ENCODE assay signal across 8 cellular contexts in the genomic region with DNA sequence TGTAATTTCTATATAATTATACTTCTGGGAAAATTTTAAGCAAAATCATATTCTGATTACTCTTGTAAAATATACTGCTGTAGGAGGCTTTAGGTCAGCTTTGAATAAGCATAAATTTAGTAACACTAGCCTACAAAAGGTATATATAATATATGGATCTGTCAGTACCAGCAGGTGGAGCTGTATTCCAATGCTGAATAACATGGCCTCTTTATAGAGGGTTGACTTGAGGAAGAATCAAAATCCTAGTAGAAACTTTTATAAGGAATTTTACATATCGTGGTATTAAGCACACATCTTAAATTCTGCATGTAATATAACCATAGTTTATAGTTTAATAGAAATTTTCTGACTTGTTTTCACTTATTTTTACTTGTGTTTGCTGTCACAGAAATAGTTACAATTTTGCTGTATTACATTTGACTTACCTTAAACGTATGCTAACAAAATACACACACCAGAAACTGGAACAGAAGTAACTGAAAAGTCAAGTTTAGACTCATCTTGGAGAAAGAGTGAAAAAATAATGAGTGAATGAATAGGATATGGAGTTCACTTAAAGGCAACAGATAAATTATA.
DNase-seq lines count a peak whose midpoint lies in the region; ATAC-seq and TF ChIP-seq lines count a peak whose summit lies in the region.

No MANE protein-coding gene starts in this region.

- POLR2A ChIA-PET in AG04450 (lab: Yijun Ruan, JAX) (interaction anchor here (1.2 kb wide), 1 partner anchor 156 kb away, joined by 4 read pairs; no protein-coding TSS in a partner anchor), T-cell (lab: Charles Lee) (no interaction called here)

- TF ChIP-seq CTCF in AG04450 (IDR thresholded peaks at IDR 0.05; ENCODE audit: low read depth, low read length), result peak; percentile 69
- peak; percentile 27; the same call in 1 of the 2 replicates for TF ChIP-seq CTCF in GM12875 (IDR thresholded peaks at IDR 0.05; ENCODE audit: borderline replicate concordance, insufficient read depth, low read depth, low read length)
- peak; percentile 87 for TF ChIP-seq CTCF in KMS-11 (conservative IDR thresholded peaks at IDR 0.05; ENCODE audit: low read depth, low read length)

- H3K4me1 ChIP-seq in KMS-11 (ENCODE audit: low read depth, poor library complexity, severe bottlenecking), result no peaks in the 10 kb centered on the region

- H3K79me2 ChIP-seq in KMS-11 (ENCODE audit: insufficient read depth, low read depth), result no peaks in the 10 kb centered on the region

- H3K9me3 Mint-ChIP-seq in T-cell, result no peaks in the 10 kb centered on the region

- no peak overlapping the region for H3K4me2 ChIP-seq in KMS-11

- H2AFZ ChIP-seq in KMS-11 (ENCODE audit: low read depth), result no peak overlapping the region

- H3K27ac ChIP-seq in AG04450 (ENCODE audit: low read depth, low read length), result no peak overlapping the region
- no peak overlapping the region for H3K27ac ChIP-seq in KMS-11

- H3K27ac Mint-ChIP-seq in T-cell, result no peak overlapping the region

- H3K27me3 ChIP-seq in AG04450 (ENCODE audit: control insufficient read depth, insufficient read depth, low read length) (no peaks in the 10 kb centered on the region), KMS-11 (ENCODE audit: insufficient read depth, low read depth) (no peaks in the 10 kb centered on the region)

- H3K4me3 ChIP-seq in AG04450 (ENCODE audit: low read depth, low read length), result no peak overlapping the region
- H3K4me3 ChIP-seq in GM12875 (ENCODE audit: low read depth, low read length), result no peak overlapping the region
- H3K4me3 ChIP-seq in KMS-11 (IDR thresholded peaks at IDR 0.05; ENCODE audit: insufficient read depth, low read depth, low read length), result no peak overlapping the region

- DNase-seq in AG04450 (ENCODE audit: low read depth, low spot score) (no peak), RPMI7951 (ENCODE audit: low read depth) (peak; percentile 57), pulmonary artery endothelial cell (ENCODE audit: low read depth, low spot score) (peak; percentile 40), T-cell (no peak), C1 segment of cervical spinal cord (lab: John Stamatoyannopoulos, UW) (no peak)

- CTCF ChIA-PET in AG04450 (lab: Charles Lee) (interaction anchor here (0.7 to 5.2 kb wide), 20 partner anchors 8 to 402 kb away, joined by 3 to 23 read pairs (median 4); no protein-coding TSS in a partner anchor), T-cell (lab: Charles Lee) (no interaction called here)

- H3K4me3 Mint-ChIP-seq in T-cell, result no peak overlapping the region

- peaks cover 3 to 12% of the 10 kb centered on the region in 2 donors for H3K27me3 Mint-ChIP-seq in T-cell

- no peaks in the 10 kb centered on the region for H3K9me3 ChIP-seq in AG04450 (ENCODE audit: control insufficient read depth, insufficient read depth, low read length)

- no peak overlapping the region for H3K9ac ChIP-seq in KMS-11

- no peaks in the 10 kb centered on the region for H3K36me3 ChIP-seq in KMS-11 (ENCODE audit: insufficient read depth)

- ATAC-seq in esophagus mucosa (peak; percentile 55), T-cell (replicated peaks in 1 of 4) (no peak)

- no peaks in the 10 kb centered on the region for H3K36me3 Mint-ChIP-seq in T-cell

- no peaks in the 10 kb centered on the region for H3K4me1 Mint-ChIP-seq in T-cell

- H4K20me1 ChIP-seq in KMS-11 (ENCODE audit: insufficient read depth), result no peaks in the 10 kb centered on the region

Comparison
In these comparisons a context has a peak if more than half of its experiments do, and no peak if none do; other contexts are left out.
1. DNase-seq: peak in RPMI7951 (single experiment) and pulmonary artery endothelial cell (single experiment); none in AG04450 (single experiment), T-cell (0 of 34) and C1 segment of cervical spinal cord (0 of 14).
2. CTCF ChIP-seq: peak in every context shown above with its lines; median percentile 87 in KMS-11; 69 in AG04450; 27 in GM12875.